In the genomic region with DNA sequence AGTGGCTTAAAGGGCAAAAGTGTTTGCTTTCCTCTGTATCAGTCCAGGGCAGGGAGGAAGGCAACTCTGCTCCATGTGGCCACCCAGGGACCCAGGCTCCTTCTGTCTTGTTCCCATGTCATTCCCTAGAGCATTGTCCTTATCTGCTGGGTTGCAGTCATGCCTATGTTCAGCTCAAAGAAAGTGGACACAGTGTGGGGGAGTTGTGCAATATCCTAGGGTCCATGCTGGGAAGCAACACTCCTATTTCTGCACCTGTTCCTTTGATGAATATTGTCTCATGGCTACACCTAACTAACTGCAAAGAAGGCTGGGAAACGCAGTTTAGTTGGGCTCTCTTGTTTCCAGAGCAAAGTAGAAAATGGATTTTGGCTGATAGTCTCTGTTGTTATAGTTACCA, we compare ENCODE assay signal across 4 cellular contexts.
TF ChIP-seq lines count a peak whose summit lies in the region.

No MANE protein-coding gene starts in this region.

TF ChIP-seq in IMR-90, 13 proteins besides CTCF, POLR2A, EP300 and RAD21:
- TF ChIP-seq MXI1 (IDR thresholded peaks at IDR 0.05; ENCODE audit: borderline replicate concordance, low read depth, low read length) (no peak), CEBPB (IDR thresholded peaks at IDR 0.05; ENCODE audit: low read depth, low read length) (peak; percentile 54)

TF ChIP-seq in Ishikawa, 13 proteins besides CTCF, POLR2A, EP300 and RAD21:
- no peak for TF ChIP-seq TCF12 (IDR thresholded peaks at IDR 0.05; ENCODE audit: low read depth)
- TF ChIP-seq CEBPB (IDR thresholded peaks at IDR 0.05) = peak; percentile 70
- TF ChIP-seq YY1 (IDR thresholded peaks at IDR 0.05; ENCODE audit: low read depth) = no peak
- TF ChIP-seq CREB1 (IDR thresholded peaks at IDR 0.05; ENCODE audit: low read depth) = no peak

TF ChIP-seq in K562, 482 proteins besides CTCF, POLR2A, EP300 and RAD21:
- TF ChIP-seq CEBPB (tag; IDR thresholded peaks at IDR 0.05) (peak; percentile 58), CBFA2T3 (IDR thresholded peaks at IDR 0.05) (0 out of 2 replicates have a peak, but pooled peaks have one; percentile 18)
- TF ChIP-seq, protein P1, sequence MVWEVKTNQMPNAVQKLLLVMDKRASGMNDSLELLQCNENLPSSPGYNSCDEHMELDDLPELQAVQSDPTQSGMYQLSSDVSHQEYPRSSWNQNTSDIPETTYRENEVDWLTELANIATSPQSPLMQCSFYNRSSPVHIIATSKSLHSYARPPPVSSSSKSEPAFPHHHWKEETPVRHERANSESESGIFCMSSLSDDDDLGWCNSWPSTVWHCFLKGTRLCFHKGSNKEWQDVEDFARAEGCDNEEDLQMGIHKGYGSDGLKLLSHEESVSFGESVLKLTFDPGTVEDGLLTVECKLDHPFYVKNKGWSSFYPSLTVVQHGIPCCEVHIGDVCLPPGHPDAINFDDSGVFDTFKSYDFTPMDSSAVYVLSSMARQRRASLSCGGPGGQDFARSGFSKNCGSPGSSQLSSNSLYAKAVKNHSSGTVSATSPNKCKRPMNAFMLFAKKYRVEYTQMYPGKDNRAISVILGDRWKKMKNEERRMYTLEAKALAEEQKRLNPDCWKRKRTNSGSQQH (CRISPR knock-in tag; IDR thresholded peaks at IDR 0.05) = no peak

TF ChIP-seq in SK-N-SH treated with all-trans-retinoic acid at 6 μM for 48 hours, 23 proteins besides CTCF, POLR2A, EP300 and RAD21:
- TF ChIP-seq, protein P2, sequence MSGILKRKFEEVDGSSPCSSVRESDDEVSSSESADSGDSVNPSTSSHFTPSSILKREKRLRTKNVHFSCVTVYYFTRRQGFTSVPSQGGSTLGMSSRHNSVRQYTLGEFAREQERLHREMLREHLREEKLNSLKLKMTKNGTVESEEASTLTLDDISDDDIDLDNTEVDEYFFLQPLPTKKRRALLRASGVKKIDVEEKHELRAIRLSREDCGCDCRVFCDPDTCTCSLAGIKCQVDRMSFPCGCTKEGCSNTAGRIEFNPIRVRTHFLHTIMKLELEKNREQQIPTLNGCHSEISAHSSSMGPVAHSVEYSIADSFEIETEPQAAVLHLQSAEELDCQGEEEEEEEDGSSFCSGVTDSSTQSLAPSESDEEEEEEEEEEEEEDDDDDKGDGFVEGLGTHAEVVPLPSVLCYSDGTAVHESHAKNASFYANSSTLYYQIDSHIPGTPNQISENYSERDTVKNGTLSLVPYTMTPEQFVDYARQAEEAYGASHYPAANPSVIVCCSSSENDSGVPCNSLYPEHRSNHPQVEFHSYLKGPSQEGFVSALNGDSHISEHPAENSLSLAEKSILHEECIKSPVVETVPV (CRISPR knock-in tag; IDR thresholded peaks at IDR 0.05) = no peak
- TF ChIP-seq TOX (CRISPR knock-in tag; IDR thresholded peaks at IDR 0.05; ENCODE audit: borderline replicate concordance) = no peak
- no peak for TF ChIP-seq ZNF565 (CRISPR knock-in tag; conservative IDR thresholded peaks at IDR 0.05; ENCODE audit: low read depth)
- no peak for TF ChIP-seq CSDC2 (CRISPR knock-in tag; IDR thresholded peaks at IDR 0.05)
- TF ChIP-seq ISL1 (CRISPR knock-in tag; IDR thresholded peaks at IDR 0.05) = no peak
- TF ChIP-seq ZFP3 (CRISPR knock-in tag; IDR thresholded peaks at IDR 0.05) = no peak
- TF ChIP-seq ARNTL (CRISPR knock-in tag; IDR thresholded peaks at IDR 0.05; ENCODE audit: borderline replicate concordance, low read depth) = no peak
- no peak for TF ChIP-seq RARB (CRISPR knock-in tag; IDR thresholded peaks at IDR 0.05)
- TF ChIP-seq, protein P3, sequence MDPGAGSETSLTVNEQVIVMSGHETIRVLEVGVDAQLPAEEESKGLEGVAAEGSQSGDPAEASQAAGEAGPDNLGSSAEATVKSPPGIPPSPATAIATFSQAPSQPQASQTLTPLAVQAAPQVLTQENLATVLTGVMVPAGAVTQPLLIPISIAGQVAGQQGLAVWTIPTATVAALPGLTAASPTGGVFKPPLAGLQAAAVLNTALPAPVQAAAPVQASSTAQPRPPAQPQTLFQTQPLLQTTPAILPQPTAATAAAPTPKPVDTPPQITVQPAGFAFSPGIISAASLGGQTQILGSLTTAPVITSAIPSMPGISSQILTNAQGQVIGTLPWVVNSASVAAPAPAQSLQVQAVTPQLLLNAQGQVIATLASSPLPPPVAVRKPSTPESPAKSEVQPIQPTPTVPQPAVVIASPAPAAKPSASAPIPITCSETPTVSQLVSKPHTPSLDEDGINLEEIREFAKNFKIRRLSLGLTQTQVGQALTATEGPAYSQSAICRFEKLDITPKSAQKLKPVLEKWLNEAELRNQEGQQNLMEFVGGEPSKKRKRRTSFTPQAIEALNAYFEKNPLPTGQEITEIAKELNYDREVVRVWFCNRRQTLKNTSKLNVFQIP (CRISPR knock-in tag; IDR thresholded peaks at IDR 0.05; ENCODE audit: borderline replicate concordance, low read depth) = no peak
- TF ChIP-seq ZFP30 (CRISPR knock-in tag; IDR thresholded peaks at IDR 0.05) = no peak
- TF ChIP-seq GLIS3 (CRISPR knock-in tag; IDR thresholded peaks at IDR 0.05) = no peak
- TF ChIP-seq ZNF70 (CRISPR knock-in tag; IDR thresholded peaks at IDR 0.05) = no peak
- TF ChIP-seq TCF4 (CRISPR knock-in tag; IDR thresholded peaks at IDR 0.05; ENCODE audit: borderline replicate concordance) = no peak
- TF ChIP-seq, protein P4, sequence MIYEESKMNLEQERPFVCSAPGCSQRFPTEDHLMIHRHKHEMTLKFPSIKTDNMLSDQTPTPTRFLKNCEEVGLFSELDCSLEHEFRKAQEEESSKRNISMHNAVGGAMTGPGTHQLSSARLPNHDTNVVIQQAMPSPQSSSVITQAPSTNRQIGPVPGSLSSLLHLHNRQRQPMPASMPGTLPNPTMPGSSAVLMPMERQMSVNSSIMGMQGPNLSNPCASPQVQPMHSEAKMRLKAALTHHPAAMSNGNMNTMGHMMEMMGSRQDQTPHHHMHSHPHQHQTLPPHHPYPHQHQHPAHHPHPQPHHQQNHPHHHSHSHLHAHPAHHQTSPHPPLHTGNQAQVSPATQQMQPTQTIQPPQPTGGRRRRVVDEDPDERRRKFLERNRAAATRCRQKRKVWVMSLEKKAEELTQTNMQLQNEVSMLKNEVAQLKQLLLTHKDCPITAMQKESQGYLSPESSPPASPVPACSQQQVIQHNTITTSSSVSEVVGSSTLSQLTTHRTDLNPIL (CRISPR knock-in tag; IDR thresholded peaks at IDR 0.05; ENCODE audit: low read depth) = no peak
- TF ChIP-seq ZNF8 (CRISPR knock-in tag; IDR thresholded peaks at IDR 0.05) = no peak
- TF ChIP-seq ZC3H10 (CRISPR knock-in tag; IDR thresholded peaks at IDR 0.05) = no peak
- TF ChIP-seq, protein P5, sequence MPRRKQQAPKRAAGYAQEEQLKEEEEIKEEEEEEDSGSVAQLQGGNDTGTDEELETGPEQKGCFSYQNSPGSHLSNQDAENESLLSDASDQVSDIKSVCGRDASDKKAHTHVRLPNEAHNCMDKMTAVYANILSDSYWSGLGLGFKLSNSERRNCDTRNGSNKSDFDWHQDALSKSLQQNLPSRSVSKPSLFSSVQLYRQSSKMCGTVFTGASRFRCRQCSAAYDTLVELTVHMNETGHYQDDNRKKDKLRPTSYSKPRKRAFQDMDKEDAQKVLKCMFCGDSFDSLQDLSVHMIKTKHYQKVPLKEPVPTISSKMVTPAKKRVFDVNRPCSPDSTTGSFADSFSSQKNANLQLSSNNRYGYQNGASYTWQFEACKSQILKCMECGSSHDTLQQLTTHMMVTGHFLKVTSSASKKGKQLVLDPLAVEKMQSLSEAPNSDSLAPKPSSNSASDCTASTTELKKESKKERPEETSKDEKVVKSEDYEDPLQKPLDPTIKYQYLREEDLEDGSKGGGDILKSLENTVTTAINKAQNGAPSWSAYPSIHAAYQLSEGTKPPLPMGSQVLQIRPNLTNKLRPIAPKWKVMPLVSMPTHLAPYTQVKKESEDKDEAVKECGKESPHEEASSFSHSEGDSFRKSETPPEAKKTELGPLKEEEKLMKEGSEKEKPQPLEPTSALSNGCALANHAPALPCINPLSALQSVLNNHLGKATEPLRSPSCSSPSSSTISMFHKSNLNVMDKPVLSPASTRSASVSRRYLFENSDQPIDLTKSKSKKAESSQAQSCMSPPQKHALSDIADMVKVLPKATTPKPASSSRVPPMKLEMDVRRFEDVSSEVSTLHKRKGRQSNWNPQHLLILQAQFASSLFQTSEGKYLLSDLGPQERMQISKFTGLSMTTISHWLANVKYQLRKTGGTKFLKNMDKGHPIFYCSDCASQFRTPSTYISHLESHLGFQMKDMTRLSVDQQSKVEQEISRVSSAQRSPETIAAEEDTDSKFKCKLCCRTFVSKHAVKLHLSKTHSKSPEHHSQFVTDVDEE (CRISPR knock-in tag; IDR thresholded peaks at IDR 0.05) = no peak
